28 cellular contexts compared by ENCODE assay signal in genomic region chr3:16855497-16855896, GRCh38.
"Had no signal": no experiment of that assay in that cellular context is flagged by ENCODE, and none has a peak within 500 bp of the region (broad histone marks: within the 10 kb centered on the region; RNA-seq: fewer than 3 reads in every experiment).

No MANE protein-coding gene starts in this region.

- H3K4me1 ChIP-seq: suprapubic skin, thyroid gland, tibial artery, tibial nerve, transverse colon, upper lobe of left lung, upper lobe of right lung, uterus, vagina had no signal

- H3K36me3 Mint-ChIP-seq: stimulated activated effector memory CD8-positive, alpha-beta T cell treated with anti-CD3 and anti-CD28 coated beads, Interleukin-12 subunit alpha, Interleukin-12 subunit beta, amount 100 ng/mL, for 72 hours; stimulated activated memory B cell treated with anti-CD40 and anti-IgM and Interleukin-4, amounts not matched to agents 10 μg/mL and 1 μg/mL and 100 μg/mL, for 72 hours; stimulated activated naive B cell treated with anti-CD40 and anti-IgM and Interleukin-4, amounts not matched to agents 10 μg/mL and 1 μg/mL and 100 μg/mL, for 72 hours; type B pancreatic cell had no signal

- H3K27me3 ChIP-seq: stomach, suprapubic skin, thyroid gland, tibial artery, tibial nerve, transverse colon, upper lobe of left lung, upper lobe of right lung, uterus, vagina had no signal

- H3K27ac Mint-ChIP-seq: stimulated activated effector memory CD8-positive, alpha-beta T cell treated with anti-CD3 and anti-CD28 coated beads, Interleukin-12 subunit alpha, Interleukin-12 subunit beta, amount 100 ng/mL, for 72 hours; stimulated activated memory B cell treated with anti-CD40 and anti-IgM and Interleukin-4, amounts not matched to agents 10 μg/mL and 1 μg/mL and 100 μg/mL, for 72 hours; stimulated activated naive B cell treated with anti-CD40 and anti-IgM and Interleukin-4, amounts not matched to agents 10 μg/mL and 1 μg/mL and 100 μg/mL, for 72 hours; stimulated activated naive CD8-positive, alpha-beta T cell treated with anti-CD3 and anti-CD28 coated beads, Interleukin-15, amount 100 ng/mL, for 72 hours; stimulated activated naive CD8-positive, alpha-beta T cell treated with anti-CD3 and anti-CD28 coated beads, Interleukin-15, Interleukin-2, amounts not matched to agents 100 ng/mL and 50 ng/mL, for 24 hours; type B pancreatic cell had no signal

- H3K9me3 Mint-ChIP-seq: stimulated activated effector memory CD8-positive, alpha-beta T cell treated with anti-CD3 and anti-CD28 coated beads, Interleukin-12 subunit alpha, Interleukin-12 subunit beta, amount 100 ng/mL, for 72 hours; stimulated activated memory B cell treated with anti-CD40 and anti-IgM and Interleukin-4, amounts not matched to agents 10 μg/mL and 1 μg/mL and 100 μg/mL, for 72 hours; stimulated activated naive B cell treated with anti-CD40 and anti-IgM and Interleukin-4, amounts not matched to agents 10 μg/mL and 1 μg/mL and 100 μg/mL, for 72 hours; stimulated activated naive CD8-positive, alpha-beta T cell treated with anti-CD3 and anti-CD28 coated beads, Interleukin-15, amount 100 ng/mL, for 72 hours; stimulated activated naive CD8-positive, alpha-beta T cell treated with anti-CD3 and anti-CD28 coated beads, Interleukin-15, Interleukin-2, amounts not matched to agents 100 ng/mL and 50 ng/mL, for 24 hours had no signal

- H3K9me3 ChIP-seq: stomach, suprapubic skin, thoracic aorta, thyroid gland, tibial artery, tibial nerve, transverse colon, upper lobe of left lung, upper lobe of right lung, uterus, vagina had no signal

- H3K4me3 ChIP-seq: stomach, suprapubic skin, thoracic aorta, thyroid gland, tibial artery, tibial nerve, transverse colon, upper lobe of left lung, upper lobe of right lung, uterus, vagina had no signal

- DNase-seq: stimulated activated CD4-positive, alpha-beta T cell treated with anti-CD3 and anti-CD28 coated beads, Interleukin-2, amount 100 ng/mL, for 48 hours; stimulated activated CD4-positive, alpha-beta T cell treated with anti-CD3 and anti-CD28 coated beads, Interleukin-4, amount 100 ng/mL, for 1 hour; stimulated activated CD4-positive, alpha-beta T cell treated with anti-CD3 and anti-CD28 coated beads, Interleukin-4, amount 100 ng/mL, for 24 hours; stimulated activated CD4-positive, alpha-beta T cell treated with anti-CD3 and anti-CD28 coated beads, Interleukin-4, amount 100 ng/mL, for 4 hours; stimulated activated CD8-positive, alpha-beta memory T cell treated with anti-CD3 and anti-CD28 coated beads, Interleukin-4, amount 100 ng/mL, for 48 hours; stimulated activated naive B cell treated with anti-CD40 and anti-IgM and Interleukin-4, amounts not matched to agents 10 μg/mL and 1 μg/mL and 100 μg/mL, for 72 hours; stimulated activated naive CD4-positive, alpha-beta T cell; stimulated activated naive CD4-positive, alpha-beta T cell treated with Interleukin-2 at 50 U/mL for 16 hours; stimulated activated naive CD8-positive, alpha-beta T cell treated with anti-CD3 and anti-CD28 coated beads, Interleukin-15, amount 100 ng/mL, for 72 hours; stimulated activated naive CD8-positive, alpha-beta T cell treated with anti-CD3 and anti-CD28 coated beads, Interleukin-15, Interleukin-2, amounts not matched to agents 100 U/mL and 50 U/mL, for 24 hours; stomach; substantia nigra; thyroid gland; tibial artery; transverse colon; trophoblast cell; upper lobe of left lung; upper lobe of right lung; uterus had no signal

- H3K4me3 Mint-ChIP-seq: stimulated activated effector memory CD8-positive, alpha-beta T cell treated with anti-CD3 and anti-CD28 coated beads, Interleukin-12 subunit alpha, Interleukin-12 subunit beta, amount 100 ng/mL, for 72 hours; stimulated activated memory B cell treated with anti-CD40 and anti-IgM and Interleukin-4, amounts not matched to agents 10 μg/mL and 1 μg/mL and 100 μg/mL, for 72 hours; stimulated activated naive B cell treated with anti-CD40 and anti-IgM and Interleukin-4, amounts not matched to agents 10 μg/mL and 1 μg/mL and 100 μg/mL, for 72 hours; stimulated activated naive CD8-positive, alpha-beta T cell treated with anti-CD3 and anti-CD28 coated beads, Interleukin-15, amount 100 ng/mL, for 72 hours; stimulated activated naive CD8-positive, alpha-beta T cell treated with anti-CD3 and anti-CD28 coated beads, Interleukin-15, Interleukin-2, amounts not matched to agents 100 ng/mL and 50 ng/mL, for 24 hours; type B pancreatic cell had no signal

- H3K27me3 Mint-ChIP-seq: stimulated activated memory B cell treated with anti-CD40 and anti-IgM and Interleukin-4, amounts not matched to agents 10 μg/mL and 1 μg/mL and 100 μg/mL, for 72 hours; stimulated activated naive B cell treated with anti-CD40 and anti-IgM and Interleukin-4, amounts not matched to agents 10 μg/mL and 1 μg/mL and 100 μg/mL, for 72 hours; stimulated activated naive CD8-positive, alpha-beta T cell treated with anti-CD3 and anti-CD28 coated beads, Interleukin-15, amount 100 ng/mL, for 72 hours; stimulated activated naive CD8-positive, alpha-beta T cell treated with anti-CD3 and anti-CD28 coated beads, Interleukin-15, Interleukin-2, amounts not matched to agents 100 ng/mL and 50 ng/mL, for 24 hours had no signal

- ATAC-seq: stimulated activated effector memory CD8-positive, alpha-beta T cell treated with anti-CD3 and anti-CD28 coated beads, Interleukin-12 subunit alpha, Interleukin-12 subunit beta, amount 100 ng/mL, for 72 hours; stimulated activated memory B cell treated with anti-CD40 and anti-IgM and Interleukin-4, amounts not matched to agents 10 μg/mL and 1 μg/mL and 100 μg/mL, for 72 hours; stimulated activated naive B cell treated with anti-CD40 and anti-IgM and Interleukin-4, amounts not matched to agents 10 μg/mL and 1 μg/mL and 100 μg/mL, for 72 hours; stimulated activated naive CD8-positive, alpha-beta T cell treated with anti-CD3 and anti-CD28 coated beads, Interleukin-15, amount 100 ng/mL, for 72 hours; stimulated activated naive CD8-positive, alpha-beta T cell treated with anti-CD3 and anti-CD28 coated beads, Interleukin-15, Interleukin-2, amounts not matched to agents 100 U/mL and 50 U/mL, for 24 hours; upper lobe of right lung had no signal

- H3K36me3 ChIP-seq: stomach, suprapubic skin, thoracic aorta, thyroid gland, tibial artery, tibial nerve, transverse colon, upper lobe of left lung, upper lobe of right lung, uterus, vagina had no signal

- H3K27ac ChIP-seq: stomach, suprapubic skin, thoracic aorta, thyroid gland, tibial artery, tibial nerve, transverse colon, upper lobe of left lung, upper lobe of right lung, uterus, vagina had no signal

- FAIRE-seq: urothelium cell line had no signal
